1 cellular context compared by ENCODE assay signal in the genomic region with DNA sequence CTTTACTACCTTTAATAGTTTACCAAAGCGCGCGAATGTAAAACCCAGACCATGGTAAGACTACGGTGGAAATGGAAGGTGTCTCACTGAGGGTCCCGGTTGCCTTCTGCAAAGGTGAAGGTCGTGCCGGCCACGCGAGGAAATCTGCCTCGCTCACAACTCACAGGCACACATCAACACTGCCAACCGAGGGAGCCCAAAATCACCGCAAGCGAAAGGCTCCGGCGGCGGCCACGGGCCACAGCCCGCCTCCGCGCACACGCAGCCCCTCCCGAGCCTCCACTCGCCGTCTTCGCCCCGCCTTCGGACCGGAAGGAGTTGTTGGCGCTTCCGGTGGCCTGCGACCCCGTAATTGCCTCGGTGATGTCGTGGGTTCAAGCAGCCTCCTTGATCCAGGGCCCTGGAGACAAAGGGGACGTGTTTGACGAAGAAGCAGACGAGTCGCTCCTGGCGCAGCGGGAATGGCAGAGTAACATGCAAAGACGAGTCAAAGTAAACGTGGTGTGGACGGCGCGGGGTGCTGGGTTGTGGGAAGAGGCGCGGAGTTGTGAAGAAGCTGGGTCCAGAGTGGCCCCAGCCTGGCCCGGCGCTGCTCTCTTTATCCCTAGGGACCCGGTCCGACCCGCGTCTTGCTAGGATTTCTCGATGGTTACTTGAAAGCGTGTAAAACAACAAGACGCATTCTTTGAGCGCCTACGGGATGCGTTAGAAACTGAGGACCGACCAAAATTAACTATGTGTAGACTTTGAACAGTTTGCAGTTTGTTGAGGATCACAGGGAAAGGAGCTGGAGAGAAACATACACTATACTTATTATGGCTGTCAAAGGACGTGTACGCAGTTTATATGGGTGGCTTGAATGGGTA.
TF ChIP-seq lines count a peak whose summit lies in the region.

A gene with protein sequence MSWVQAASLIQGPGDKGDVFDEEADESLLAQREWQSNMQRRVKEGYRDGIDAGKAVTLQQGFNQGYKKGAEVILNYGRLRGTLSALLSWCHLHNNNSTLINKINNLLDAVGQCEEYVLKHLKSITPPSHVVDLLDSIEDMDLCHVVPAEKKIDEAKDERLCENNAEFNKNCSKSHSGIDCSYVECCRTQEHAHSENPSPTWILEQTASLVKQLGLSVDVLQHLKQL (plus strand): TSS at position 349 of the 866 bp plus-strand sequence. CDS start 15 bp downstream, at position 364.

TF ChIP-seq in HepG2, 621 proteins besides CTCF, POLR2A, EP300 and RAD21 (continued from another document and continues in another):
- TF ChIP-seq ASH2L (IDR thresholded peaks at IDR 0.05; ENCODE audit: insufficient read length, low read depth, low read length) (peak; percentile 82), GZF1 (CRISPR knock-in tag; IDR thresholded peaks at IDR 0.05) (peak; percentile 32; the same call in 1 of the 2 replicates), ZNF263 (CRISPR knock-in tag; IDR thresholded peaks at IDR 0.05) (0 out of 2 replicates have a peak, but pooled peaks have one; percentile 49), SPEN (CRISPR knock-in tag; IDR thresholded peaks at IDR 0.05; ENCODE audit: low read depth) (peak; percentile 90), ZNF143 (CRISPR knock-in tag; IDR thresholded peaks at IDR 0.05) (0 out of 2 replicates have a peak, but pooled peaks have one; percentile 42), JDP2 (CRISPR knock-in tag; IDR thresholded peaks at IDR 0.05; ENCODE audit: borderline replicate concordance) (no peak), NR2F2 (IDR thresholded peaks at IDR 0.05; ENCODE audit: borderline replicate concordance, low read depth) (peak; percentile 50; the same call in 1 of the 2 replicates), ZNF547 (CRISPR knock-in tag; IDR thresholded peaks at IDR 0.05) (peak; percentile 89), KDM4B (CRISPR knock-in tag; IDR thresholded peaks at IDR 0.05) (peak; percentile 15; the same call in 1 of the 2 replicates), ZNF292 (CRISPR knock-in tag; IDR thresholded peaks at IDR 0.05; ENCODE audit: borderline replicate concordance, low read depth) (0 out of 2 replicates have a peak, but pooled peaks have one; percentile 13), SIN3B (IDR thresholded peaks at IDR 0.05; ENCODE audit: low read length) (no peak), ZNF556 (CRISPR knock-in tag; IDR thresholded peaks at IDR 0.05; ENCODE audit: borderline replicate concordance) (peak; percentile 87), SIX4 (CRISPR knock-in tag; IDR thresholded peaks at IDR 0.05) (no peak), MTA1 (CRISPR knock-in tag; IDR thresholded peaks at IDR 0.05; ENCODE audit: borderline replicate concordance) (peak; percentile 84; the same call in 1 of the 2 replicates), CENPT (CRISPR knock-in tag; IDR thresholded peaks at IDR 0.05; ENCODE audit: low read depth) (no peak), ZFY (CRISPR knock-in tag; IDR thresholded peaks at IDR 0.05) (peak; percentile 93), EED (CRISPR knock-in tag; IDR thresholded peaks at IDR 0.05) (peak; percentile 90), ZNF546 (CRISPR knock-in tag; conservative IDR thresholded peaks at IDR 0.05) (0 out of 2 replicates have a peak, but pooled peaks have one; percentile 68), ZNF713 (CRISPR knock-in tag; IDR thresholded peaks at IDR 0.05) (0 out of 2 replicates have a peak, but pooled peaks have one; percentile 45), ZNF446 (CRISPR knock-in tag; IDR thresholded peaks at IDR 0.05) (no peak), BRCA1 (CRISPR knock-in tag; IDR thresholded peaks at IDR 0.05) (no peak), ZNF235 (CRISPR knock-in tag; IDR thresholded peaks at IDR 0.05; ENCODE audit: borderline replicate concordance) (peak; percentile 81; the same call in 1 of the 2 replicates), ISL2 (CRISPR knock-in tag; IDR thresholded peaks at IDR 0.05) (0 out of 2 replicates have a peak, but pooled peaks have one; percentile 54), ZNF761 (CRISPR knock-in tag; conservative IDR thresholded peaks at IDR 0.05) (peak; percentile 66; the same call in 1 of the 2 replicates), ZNF138 (CRISPR knock-in tag; IDR thresholded peaks at IDR 0.05; ENCODE audit: low read depth) (peak; percentile 65), EEA1 (CRISPR knock-in tag; IDR thresholded peaks at IDR 0.05; ENCODE audit: borderline replicate concordance) (peak; percentile 65; the same call in 1 of the 2 replicates), FOXO1 (CRISPR knock-in tag; IDR thresholded peaks at IDR 0.05) (0 out of 2 replicates have a peak, but pooled peaks have one; percentile 9), ETV5 (CRISPR knock-in tag; IDR thresholded peaks at IDR 0.05; ENCODE audit: borderline replicate concordance) (peak; percentile 80)
- TF ChIP-seq, protein P1, sequence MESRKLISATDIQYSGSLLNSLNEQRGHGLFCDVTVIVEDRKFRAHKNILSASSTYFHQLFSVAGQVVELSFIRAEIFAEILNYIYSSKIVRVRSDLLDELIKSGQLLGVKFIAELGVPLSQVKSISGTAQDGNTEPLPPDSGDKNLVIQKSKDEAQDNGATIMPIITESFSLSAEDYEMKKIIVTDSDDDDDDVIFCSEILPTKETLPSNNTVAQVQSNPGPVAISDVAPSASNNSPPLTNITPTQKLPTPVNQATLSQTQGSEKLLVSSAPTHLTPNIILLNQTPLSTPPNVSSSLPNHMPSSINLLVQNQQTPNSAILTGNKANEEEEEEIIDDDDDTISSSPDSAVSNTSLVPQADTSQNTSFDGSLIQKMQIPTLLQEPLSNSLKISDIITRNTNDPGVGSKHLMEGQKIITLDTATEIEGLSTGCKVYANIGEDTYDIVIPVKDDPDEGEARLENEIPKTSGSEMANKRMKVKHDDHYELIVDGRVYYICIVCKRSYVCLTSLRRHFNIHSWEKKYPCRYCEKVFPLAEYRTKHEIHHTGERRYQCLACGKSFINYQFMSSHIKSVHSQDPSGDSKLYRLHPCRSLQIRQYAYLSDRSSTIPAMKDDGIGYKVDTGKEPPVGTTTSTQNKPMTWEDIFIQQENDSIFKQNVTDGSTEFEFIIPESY (CRISPR knock-in tag; IDR thresholded peaks at IDR 0.05) = no peak
- TF ChIP-seq, protein P2, sequence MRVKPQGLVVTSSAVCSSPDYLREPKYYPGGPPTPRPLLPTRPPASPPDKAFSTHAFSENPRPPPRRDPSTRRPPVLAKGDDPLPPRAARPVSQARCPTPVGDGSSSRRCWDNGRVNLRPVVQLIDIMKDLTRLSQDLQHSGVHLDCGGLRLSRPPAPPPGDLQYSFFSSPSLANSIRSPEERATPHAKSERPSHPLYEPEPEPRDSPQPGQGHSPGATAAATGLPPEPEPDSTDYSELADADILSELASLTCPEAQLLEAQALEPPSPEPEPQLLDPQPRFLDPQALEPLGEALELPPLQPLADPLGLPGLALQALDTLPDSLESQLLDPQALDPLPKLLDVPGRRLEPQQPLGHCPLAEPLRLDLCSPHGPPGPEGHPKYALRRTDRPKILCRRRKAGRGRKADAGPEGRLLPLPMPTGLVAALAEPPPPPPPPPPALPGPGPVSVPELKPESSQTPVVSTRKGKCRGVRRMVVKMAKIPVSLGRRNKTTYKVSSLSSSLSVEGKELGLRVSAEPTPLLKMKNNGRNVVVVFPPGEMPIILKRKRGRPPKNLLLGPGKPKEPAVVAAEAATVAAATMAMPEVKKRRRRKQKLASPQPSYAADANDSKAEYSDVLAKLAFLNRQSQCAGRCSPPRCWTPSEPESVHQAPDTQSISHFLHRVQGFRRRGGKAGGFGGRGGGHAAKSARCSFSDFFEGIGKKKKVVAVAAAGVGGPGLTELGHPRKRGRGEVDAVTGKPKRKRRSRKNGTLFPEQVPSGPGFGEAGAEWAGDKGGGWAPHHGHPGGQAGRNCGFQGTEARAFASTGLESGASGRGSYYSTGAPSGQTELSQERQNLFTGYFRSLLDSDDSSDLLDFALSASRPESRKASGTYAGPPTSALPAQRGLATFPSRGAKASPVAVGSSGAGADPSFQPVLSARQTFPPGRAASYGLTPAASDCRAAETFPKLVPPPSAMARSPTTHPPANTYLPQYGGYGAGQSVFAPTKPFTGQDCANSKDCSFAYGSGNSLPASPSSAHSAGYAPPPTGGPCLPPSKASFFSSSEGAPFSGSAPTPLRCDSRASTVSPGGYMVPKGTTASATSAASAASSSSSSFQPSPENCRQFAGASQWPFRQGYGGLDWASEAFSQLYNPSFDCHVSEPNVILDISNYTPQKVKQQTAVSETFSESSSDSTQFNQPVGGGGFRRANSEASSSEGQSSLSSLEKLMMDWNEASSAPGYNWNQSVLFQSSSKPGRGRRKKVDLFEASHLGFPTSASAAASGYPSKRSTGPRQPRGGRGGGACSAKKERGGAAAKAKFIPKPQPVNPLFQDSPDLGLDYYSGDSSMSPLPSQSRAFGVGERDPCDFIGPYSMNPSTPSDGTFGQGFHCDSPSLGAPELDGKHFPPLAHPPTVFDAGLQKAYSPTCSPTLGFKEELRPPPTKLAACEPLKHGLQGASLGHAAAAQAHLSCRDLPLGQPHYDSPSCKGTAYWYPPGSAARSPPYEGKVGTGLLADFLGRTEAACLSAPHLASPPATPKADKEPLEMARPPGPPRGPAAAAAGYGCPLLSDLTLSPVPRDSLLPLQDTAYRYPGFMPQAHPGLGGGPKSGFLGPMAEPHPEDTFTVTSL (CRISPR knock-in tag; IDR thresholded peaks at IDR 0.05; ENCODE audit: borderline replicate concordance) = no peak
- TF ChIP-seq, protein P3, sequence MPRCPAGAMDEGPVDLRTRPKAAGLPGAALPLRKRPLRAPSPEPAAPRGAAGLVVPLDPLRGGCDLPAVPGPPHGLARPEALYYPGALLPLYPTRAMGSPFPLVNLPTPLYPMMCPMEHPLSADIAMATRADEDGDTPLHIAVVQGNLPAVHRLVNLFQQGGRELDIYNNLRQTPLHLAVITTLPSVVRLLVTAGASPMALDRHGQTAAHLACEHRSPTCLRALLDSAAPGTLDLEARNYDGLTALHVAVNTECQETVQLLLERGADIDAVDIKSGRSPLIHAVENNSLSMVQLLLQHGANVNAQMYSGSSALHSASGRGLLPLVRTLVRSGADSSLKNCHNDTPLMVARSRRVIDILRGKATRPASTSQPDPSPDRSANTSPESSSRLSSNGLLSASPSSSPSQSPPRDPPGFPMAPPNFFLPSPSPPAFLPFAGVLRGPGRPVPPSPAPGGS (CRISPR knock-in tag; IDR thresholded peaks at IDR 0.05) = peak; percentile 74; the same call in 1 of the 2 replicates
- TF ChIP-seq, protein P4, sequence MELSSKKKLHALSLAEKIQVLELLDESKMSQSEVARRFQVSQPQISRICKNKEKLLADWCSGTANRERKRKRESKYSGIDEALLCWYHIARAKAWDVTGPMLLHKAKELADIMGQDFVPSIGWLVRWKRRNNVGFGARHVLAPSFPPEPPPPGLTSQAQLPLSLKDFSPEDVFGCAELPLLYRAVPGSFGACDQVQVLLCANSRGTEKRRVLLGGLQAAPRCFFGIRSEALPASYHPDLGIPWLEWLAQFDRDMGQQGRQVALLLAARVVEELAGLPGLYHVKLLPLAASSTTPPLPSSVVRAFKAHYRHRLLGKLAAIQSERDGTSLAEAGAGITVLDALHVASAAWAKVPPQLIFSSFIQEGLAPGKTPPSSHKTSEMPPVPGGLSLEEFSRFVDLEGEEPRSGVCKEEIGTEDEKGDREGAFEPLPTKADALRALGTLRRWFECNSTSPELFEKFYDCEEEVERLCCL (CRISPR knock-in tag; IDR thresholded peaks at IDR 0.05; ENCODE audit: borderline replicate concordance) = no peak; the same call in 1 of the 2 replicates
- TF ChIP-seq, protein P5, sequence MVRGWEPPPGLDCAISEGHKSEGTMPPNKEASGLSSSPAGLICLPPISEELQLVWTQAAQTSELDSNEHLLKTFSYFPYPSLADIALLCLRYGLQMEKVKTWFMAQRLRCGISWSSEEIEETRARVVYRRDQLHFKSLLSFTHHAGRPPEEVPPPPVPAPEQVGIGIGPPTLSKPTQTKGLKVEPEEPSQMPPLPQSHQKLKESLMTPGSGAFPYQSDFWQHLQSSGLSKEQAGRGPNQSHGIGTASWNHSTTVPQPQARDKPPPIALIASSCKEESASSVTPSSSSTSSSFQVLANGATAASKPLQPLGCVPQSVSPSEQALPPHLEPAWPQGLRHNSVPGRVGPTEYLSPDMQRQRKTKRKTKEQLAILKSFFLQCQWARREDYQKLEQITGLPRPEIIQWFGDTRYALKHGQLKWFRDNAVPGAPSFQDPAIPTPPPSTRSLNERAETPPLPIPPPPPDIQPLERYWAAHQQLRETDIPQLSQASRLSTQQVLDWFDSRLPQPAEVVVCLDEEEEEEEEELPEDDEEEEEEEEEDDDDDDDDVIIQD (CRISPR knock-in tag; IDR thresholded peaks at IDR 0.05; ENCODE audit: low read depth) = 0 out of 2 replicates have a peak, but pooled peaks have one; percentile 47
- TF ChIP-seq, protein P6, sequence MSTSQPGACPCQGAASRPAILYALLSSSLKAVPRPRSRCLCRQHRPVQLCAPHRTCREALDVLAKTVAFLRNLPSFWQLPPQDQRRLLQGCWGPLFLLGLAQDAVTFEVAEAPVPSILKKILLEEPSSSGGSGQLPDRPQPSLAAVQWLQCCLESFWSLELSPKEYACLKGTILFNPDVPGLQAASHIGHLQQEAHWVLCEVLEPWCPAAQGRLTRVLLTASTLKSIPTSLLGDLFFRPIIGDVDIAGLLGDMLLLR (CRISPR knock-in tag; IDR thresholded peaks at IDR 0.05) = peak; percentile 67; the same call in 1 of the 2 replicates
